ENCODE assay signal across 1 cellular context in genomic region chr17:49020609-49021008, GRCh38.
TF ChIP-seq lines count a peak whose summit lies in the region.

No MANE protein-coding gene starts in this region.

TF ChIP-seq in K562, 482 proteins besides CTCF, POLR2A, EP300 and RAD21:
- TF ChIP-seq, protein P1, sequence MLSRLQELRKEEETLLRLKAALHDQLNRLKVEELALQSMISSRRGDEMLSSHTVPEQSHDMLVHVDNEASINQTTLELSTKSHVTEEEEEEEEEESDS (CRISPR knock-in tag; IDR thresholded peaks at IDR 0.05) = no peak
- TF ChIP-seq ZNF316 (IDR thresholded peaks at IDR 0.05) (peak; percentile 51; the same call in 1 of the 2 replicates), NFRKB (IDR thresholded peaks at IDR 0.05; ENCODE audit: low read depth) (no peak), SRSF7 (optimal IDR thresholded peaks at IDR 0.05; ENCODE audit: low read depth, low read length) (no peak)
